25 cellular contexts compared by ENCODE assay signal in genomic region chr13:42239644-42240043, GRCh38. TPM values are rescaled to one million over a fixed set of nuclear protein-coding genes. Genes with fewer than 3 reads are reported as not detected.
DNase-seq lines count a peak whose midpoint lies in the region; ATAC-seq, FAIRE-seq and TF ChIP-seq lines count a peak whose summit lies in the region.
"Had no signal": no experiment of that assay in that cellular context is flagged by ENCODE, and none has a peak within 500 bp of the region (broad histone marks: within the 10 kb centered on the region; RNA-seq: fewer than 3 reads in every experiment).

No MANE protein-coding gene starts in this region.

- TF ChIP-seq EP300 in tibial nerve (IDR thresholded peaks at IDR 0.05), result no peak

- H3K4me3 ChIP-seq in RWPE2 (ENCODE audit: severe bottlenecking), result no peak overlapping the region
- H3K4me3 ChIP-seq in tibial nerve, result no peak overlapping the region
- H3K4me3 ChIP-seq: HAP-1, thoracic aorta, vagina had no signal

- no peak for DNase-seq in GM19239 (ENCODE audit: insufficient read length, low spot score)
- DNase-seq in RWPE2 (ENCODE audit: low spot score), result no peak
- DNase-seq in epithelial cell of prostate (ENCODE audit: low read depth, low spot score), result no peak
- peak; percentile 22 for DNase-seq in renal cortical epithelial cell (ENCODE audit: low read depth)
- no peak for DNase-seq in activated CD4-positive, CD25-positive, alpha-beta regulatory T cell (lab: John Stamatoyannopoulos, UW)
- no peak for DNase-seq in tibial nerve (ENCODE audit: low spot score in 2 of 2)
- DNase-seq: activated CD4-positive, alpha-beta memory T cell treated with anti-CD3 and anti-CD28 coated beads for 36 hours; activated CD4-positive, CD25-positive, alpha-beta regulatory T cell treated with anti-CD3 and anti-CD28 coated beads, Interleukin-2, amount 50 U/mL, for 72 hours; activated CD8-positive, alpha-beta memory T cell treated with anti-CD3 and anti-CD28 coated beads, Interleukin-2, amount 50 U/mL, for 48 hours; activated naive CD8-positive, alpha-beta T cell treated with anti-CD3 and anti-CD28 coated beads, Interleukin-2, amount 10 ng/mL, durations not matched to agents 7 days and 5 days; CD4-positive, alpha-beta T cell; head of caudate nucleus; left colon; NCI-H1436; SK-N-SH; stimulated activated naive CD8-positive, alpha-beta T cell treated with anti-CD3 and anti-CD28 coated beads, Interleukin-15, Interleukin-2, amounts not matched to agents 100 U/mL and 50 U/mL, for 24 hours had no signal

- no peak overlapping the region for H3K27ac ChIP-seq in RWPE2 (ENCODE audit: poor library complexity, severe bottlenecking)
- peak overlapping the region; percentile 3 for H3K27ac ChIP-seq in epithelial cell of prostate
- no peak overlapping the region for H3K27ac ChIP-seq in tibial nerve
- H3K27ac ChIP-seq: thoracic aorta, vagina had no signal

- no peak for TF ChIP-seq POLR2A in tibial nerve (IDR thresholded peaks at IDR 0.05)

- H3K9me3 ChIP-seq in RWPE2 (ENCODE audit: severe bottlenecking), result no peaks in the 10 kb centered on the region
- no peaks in the 10 kb centered on the region for H3K9me3 ChIP-seq in tibial nerve
- H3K9me3 ChIP-seq: HAP-1, SK-N-SH, thoracic aorta, vagina had no signal

- H3K27me3 ChIP-seq in RWPE2 (ENCODE audit: insufficient read depth, poor library complexity, severe bottlenecking), result no peaks in the 10 kb centered on the region
- H3K27me3 ChIP-seq in tibial nerve, result no peaks in the 10 kb centered on the region
- H3K27me3 ChIP-seq: vagina had no signal

- peak; percentile 26 for FAIRE-seq in GM19239 (lab: Jason Lieb, UNC)
- FAIRE-seq: D721Med, GM12891, TTC549 had no signal

- ATAC-seq in RWPE2 (ENCODE audit: low read depth) (peak; percentile 35; the same call in 1 of the 3 replicates), GM21528 (IDR thresholded peaks at IDR 0.05; ENCODE audit: low FRiP score, unreplicated experiment) (no peak), HG03571 (IDR thresholded peaks at IDR 0.05; ENCODE audit: unreplicated experiment) (no peak)
- ATAC-seq: left colon; sciatic nerve; stimulated activated naive CD8-positive, alpha-beta T cell treated with anti-CD3 and anti-CD28 coated beads, Interleukin-15, Interleukin-2, amounts not matched to agents 100 U/mL and 50 U/mL, for 24 hours had no signal

- H3K4me1 ChIP-seq in RWPE2 (ENCODE audit: insufficient read depth, poor library complexity, severe bottlenecking) (no peaks in the 10 kb centered on the region), tibial nerve (no peaks in the 10 kb centered on the region)
- H3K4me1 ChIP-seq: vagina had no signal

- TF ChIP-seq CTCF in RWPE2 (IDR thresholded peaks at IDR 0.05; ENCODE audit: poor library complexity, severe bottlenecking), result no peak
- no peak for TF ChIP-seq CTCF in tibial nerve (IDR thresholded peaks at IDR 0.05)

- peaks cover 14% of the 10 kb centered on the region for H3K36me3 ChIP-seq in RWPE2 (ENCODE audit: low read depth)
- no peaks in the 10 kb centered on the region for H3K36me3 ChIP-seq in tibial nerve
- H3K36me3 ChIP-seq: HAP-1, thoracic aorta, vagina had no signal

RNA-seq across cellular contexts. Expression of gene AKAP11, which starts 32.3 kb away (rescaled TPM):
- total RNA-seq in renal cortical epithelial cell (14.8 and 41.5 TPM in 2 replicates), tibial nerve (10 to 100 TPM; 38.4 to 53.8 (median 46.0) TPM)
